8 cellular contexts compared by ENCODE assay signal in genomic region chr6:159691963-159692287, GRCh38. TPM values are rescaled to one million over a fixed set of nuclear protein-coding genes. Genes with fewer than 3 reads are reported as not detected.
DNase-seq lines count a peak whose midpoint lies in the region; ATAC-seq and TF ChIP-seq lines count a peak whose summit lies in the region.

No MANE protein-coding gene starts in this region.

- CTCF ChIA-PET in activated B cell treated with CpG ODN at 0.5 μM for 24 hours (lab: Charles Lee): interaction anchor here (1.2 to 3.1 kb wide), 9 partner anchors 28 to 377 kb away, joined by 3 to 11 read pairs (median 5); partner anchors contain the start of genes MRPL18 and WTAP

- H3K9me2 ChIP-seq in hepatocyte (replicated peaks; ENCODE audit: insufficient read depth): no peaks in the 10 kb centered on the region

- peaks cover 32% of the 10 kb centered on the region for H3K36me3 Mint-ChIP-seq in activated B cell treated with CpG ODN at 0.5 μM for 24 hours (ENCODE audit: low read depth)

- H3K4me2 ChIP-seq in hepatocyte: peak overlapping the region; percentile 90

- H3K79me2 ChIP-seq in hepatocyte: peaks cover 57% of the 10 kb centered on the region

- no peak for ATAC-seq in activated B cell treated with CpG ODN at 0.5 μM for 24 hours (ENCODE audit: low read depth)
- ATAC-seq in GM19324 (IDR thresholded peaks at IDR 0.05; ENCODE audit: low FRiP score, unreplicated experiment): no peak
- ATAC-seq in GM19023 (IDR thresholded peaks at IDR 0.05; ENCODE audit: unreplicated experiment): no peak
- ATAC-seq in HG02610 (IDR thresholded peaks at IDR 0.05; ENCODE audit: unreplicated experiment): no peak

- no peak overlapping the region for H2AFZ ChIP-seq in hepatocyte

- H3K4me1 ChIP-seq in hepatocyte (ENCODE audit: insufficient read depth): peaks cover 10% of the 10 kb centered on the region

- intact Hi-C loops in activated B cell treated with CpG ODN at 0.5 μM for 24 hours (cut with micrococcal nuclease): loop anchor here (1.0 to 10.0 kb wide), 8 partner anchors 70 to 843 kb away; partner anchors contain the start of gene ACAT2

- peaks cover 36% of the 10 kb centered on the region for H3K4me1 Mint-ChIP-seq in activated B cell treated with CpG ODN at 0.5 μM for 24 hours

- H3K27me3 ChIP-seq in hepatocyte: no peaks in the 10 kb centered on the region

- H3K27me3 Mint-ChIP-seq in activated B cell treated with CpG ODN at 0.5 μM for 24 hours: no peaks in the 10 kb centered on the region

- peak overlapping the region; percentile 94 for H3K4me3 ChIP-seq in hepatocyte

- TF ChIP-seq CTCF in activated B cell treated with CpG ODN at 0.5 μM for 24 hours (IDR thresholded peaks at IDR 0.05) (no peak), hepatocyte (IDR thresholded peaks at IDR 0.05; ENCODE audit: poor library complexity) (no peak)

- H3K27ac ChIP-seq in hepatocyte: peak overlapping the region; percentile 99

- WGBS in hepatocyte (ENCODE audit: low lambda C conversion rate, missing lambda C conversion rate): 45% methylated on average over 7 of the region's 7 CpGs

- H3K27ac Mint-ChIP-seq in activated B cell treated with CpG ODN at 0.5 μM for 24 hours: peak overlapping the region; percentile 92

- H3K36me3 ChIP-seq in hepatocyte (replicated peaks; ENCODE audit: insufficient read depth, low read depth): no peaks in the 10 kb centered on the region

- no peaks in the 10 kb centered on the region for H3K9me3 Mint-ChIP-seq in activated B cell treated with CpG ODN at 0.5 μM for 24 hours

- H3K9me3 ChIP-seq in hepatocyte (ENCODE audit: low read depth): no peaks in the 10 kb centered on the region

- POLR2A ChIA-PET in activated B cell treated with CpG ODN at 0.5 μM for 24 hours (lab: Charles Lee): interaction anchor here (0.9 to 6.4 kb wide), 6 partner anchors 10 to 287 kb away, joined by 3 to 95 read pairs (median 6); partner anchors contain the start of genes ACAT2, MRPL18, TCP1 and WTAP

- H4K20me1 ChIP-seq in hepatocyte (ENCODE audit: insufficient read depth, poor library complexity, severe bottlenecking): no peaks in the 10 kb centered on the region

- DNase-seq in NCI-H748 (lab: John Stamatoyannopoulos, UW; ENCODE audit: unreplicated experiment) (peak; percentile 26), NCI-H748 treated with DMSO at 0.1 percent for 48 hours (lab: John Stamatoyannopoulos, UW) (no peak), activated B cell treated with CpG ODN at 0.5 μM for 24 hours (no peak), hepatocyte (ENCODE audit: low spot score) (no peak)
- DNase-seq in stimulated activated CD8-positive, alpha-beta memory T cell treated with anti-CD3 and anti-CD28 coated beads, Interleukin-4, amount 100 ng/mL, for 48 hours: peak; percentile 30

- peak overlapping the region; percentile 94 for H3K4me3 Mint-ChIP-seq in activated B cell treated with CpG ODN at 0.5 μM for 24 hours

RNA-seq across cellular contexts. Expression of gene SOD2, which starts 1.1 kb away (rescaled TPM):
- total RNA-seq in activated B cell treated with CpG ODN at 0.5 μM for 24 hours (91.0 and 98.2 TPM in 2 replicates), hepatocyte (236 and 264 TPM in 2 replicates)
- 138 and 143 TPM in 2 replicates for polyA plus RNA-seq in hepatocyte

RNA-seq across cellular contexts. Expression of gene WTAP, which starts 35.4 kb away (rescaled TPM):
- total RNA-seq in activated B cell treated with CpG ODN at 0.5 μM for 24 hours (124 and 141 TPM in 2 replicates), hepatocyte (94.8 and 101 TPM in 2 replicates)
- polyA plus RNA-seq in hepatocyte: 84.6 and 88.1 TPM in 2 replicates

Comparison
In these comparisons a context has a peak if more than half of its experiments do, and no peak if none do; other contexts are left out.
1. DNase-seq: peak in NCI-H748 (single experiment) and stimulated activated CD8-positive, alpha-beta memory T cell treated with anti-CD3 and anti-CD28 coated beads, Interleukin-4, amount 100 ng/mL, for 48 hours (single experiment); none in NCI-H748 treated with DMSO at 0.1 percent for 48 hours (single experiment), activated B cell treated with CpG ODN at 0.5 μM for 24 hours (single experiment) and hepatocyte (single experiment).